ENCODE assay signal across 8 cellular contexts in genomic region chr6:52304917-52305316, GRCh38. TPM values are rescaled to one million over a fixed set of nuclear protein-coding genes. Genes with fewer than 3 reads are reported as not detected.
DNase-seq lines count a peak whose midpoint lies in the region; ATAC-seq and TF ChIP-seq lines count a peak whose summit lies in the region.

No MANE protein-coding gene starts in this region.

- H3K4me2 ChIP-seq in mesenchymal stem cell (ENCODE audit: low read length, poor library complexity, severe bottlenecking) = no peak overlapping the region
- no peak overlapping the region for H3K4me2 ChIP-seq in PC-9

- no peak overlapping the region for H3K4ac ChIP-seq in mesenchymal stem cell (ENCODE audit: low read depth in 1 of 2, low read length in 2 of 2)

- no peaks in the 10 kb centered on the region for H3K79me2 ChIP-seq in ACC112 (ENCODE audit: control insufficient read depth, insufficient read depth, low read length, unreplicated experiment)
- H3K79me2 ChIP-seq in PC-9 (ENCODE audit: low read depth) = no peaks in the 10 kb centered on the region

- no peak overlapping the region for H2BK12ac ChIP-seq in mesenchymal stem cell (ENCODE audit: low read length in 2 of 2)

- H3K36me3 ChIP-seq in ACC112 (ENCODE audit: insufficient read depth, low read length) (no peaks in the 10 kb centered on the region), mesenchymal stem cell (ENCODE audit: control insufficient read depth in 1 of 2, insufficient read depth in 2 of 2, low read depth in 1 of 2, low read length in 2 of 2) (peaks cover 0 to 2% of the 10 kb centered on the region in 2 experiments), PC-9 (ENCODE audit: low read depth) (no peaks in the 10 kb centered on the region)

- POLR2A ChIA-PET in PC-9 (lab: Charles Lee; ENCODE audit: unreplicated experiment) = no interaction called here

- H4K8ac ChIP-seq in mesenchymal stem cell (ENCODE audit: low read length) = no peak overlapping the region

- no TSS peak for BruUV-seq in PC-9 (replicated peaks; lab: Mats Ljungman, UMichigan)

- H3K27me3 ChIP-seq in ACC112 (ENCODE audit: insufficient read depth, low read length) (no peaks in the 10 kb centered on the region), mesenchymal stem cell (ENCODE audit: control insufficient read depth in 1 of 2, insufficient read depth in 1 of 2, low read length in 2 of 2) (no peaks in the 10 kb centered on the region), PC-9 (ENCODE audit: insufficient read depth, low read depth) (no peaks in the 10 kb centered on the region)

- H2BK120ac ChIP-seq in mesenchymal stem cell (ENCODE audit: low read depth, low read length) = no peak overlapping the region

- peak; percentile 52 for ATAC-seq in GM18909 (IDR thresholded peaks at IDR 0.05; ENCODE audit: poor library complexity, unreplicated experiment)
- peak; percentile 38 for ATAC-seq in HG03139 (IDR thresholded peaks at IDR 0.05; ENCODE audit: unreplicated experiment)

- H4K91ac ChIP-seq in mesenchymal stem cell (ENCODE audit: low read length) = no peak overlapping the region

- H3K4me3 ChIP-seq in ACC112 (ENCODE audit: low read depth, low read length) (peak overlapping the region; percentile 43), mesenchymal stem cell (ENCODE audit: insufficient read depth in 1 of 2, low read depth in 1 of 2, low read length in 2 of 2) (peak overlapping the region in 1 of 2 experiments; percentile 42), PC-9 (no peak overlapping the region)

- H3K9me2 ChIP-seq in PC-9 (ENCODE audit: insufficient read depth) = no peaks in the 10 kb centered on the region

- H2AFZ ChIP-seq in ACC112 (ENCODE audit: low read length, unreplicated experiment) (peak overlapping the region; percentile 93), mesenchymal stem cell (ENCODE audit: low read depth, low read length) (no peak overlapping the region), PC-9 (no peak overlapping the region)

- TF ChIP-seq CTCF in PC-9 (conservative IDR thresholded peaks at IDR 0.05) = no peak

- CTCF ChIA-PET in PC-9 (lab: Charles Lee) = no interaction called here

- no peaks in the 10 kb centered on the region for H3K79me1 ChIP-seq in mesenchymal stem cell (replicated peaks; ENCODE audit: low read length, poor library complexity, severe bottlenecking)

- DNase-seq in mesenchymal stem cell = peak; percentile 43
- no peak for DNase-seq in stimulated activated CD8-positive, alpha-beta memory T cell treated with anti-CD3 and anti-CD28 coated beads, Interleukin-4, amount 100 ng/mL, for 48 hours
- no peak for DNase-seq in PC-9
- DNase-seq in NCI-H2107 treated with DMSO at 0.1 percent for 48 hours (lab: John Stamatoyannopoulos, UW; ENCODE audit: unreplicated experiment) = no peak

- H3F3A ChIP-seq in PC-9 (ENCODE audit: insufficient read depth, low read depth) = no peaks in the 10 kb centered on the region

- no peak overlapping the region for H3K14ac ChIP-seq in mesenchymal stem cell (ENCODE audit: low read length in 2 of 2)

- H4K20me1 ChIP-seq in PC-9 (ENCODE audit: insufficient read depth) = no peaks in the 10 kb centered on the region

- H2AK5ac ChIP-seq in mesenchymal stem cell (ENCODE audit: low read length, severe bottlenecking) = no peak overlapping the region

- H3K9ac ChIP-seq in mesenchymal stem cell (ENCODE audit: low read length) = peak overlapping the region; percentile 81

- H3K4me1 ChIP-seq in ACC112 (ENCODE audit: control insufficient read depth, insufficient read depth, low read length, unreplicated experiment) (peaks cover 19% of the 10 kb centered on the region), mesenchymal stem cell (ENCODE audit: control insufficient read depth, insufficient read depth, low read depth, low read length) (peaks cover 3% of the 10 kb centered on the region), PC-9 (replicated peaks; ENCODE audit: insufficient read depth) (no peaks in the 10 kb centered on the region)

- WGBS in mesenchymal stem cell = 76% methylated on average over 1 of the region's 2 CpGs

- no peak overlapping the region for H2BK15ac ChIP-seq in mesenchymal stem cell (ENCODE audit: low read depth, poor library complexity, severe bottlenecking)

- H3K9me3 ChIP-seq in mesenchymal stem cell (ENCODE audit: control insufficient read depth, low read length) = no peaks in the 10 kb centered on the region
- H3K9me3 ChIP-seq in PC-9 (ENCODE audit: insufficient read depth, low read depth) = no peaks in the 10 kb centered on the region

- H2BK5ac ChIP-seq in mesenchymal stem cell (ENCODE audit: low read depth, low read length, poor library complexity, severe bottlenecking) = no peak overlapping the region

- H3K18ac ChIP-seq in mesenchymal stem cell (ENCODE audit: low read depth in 1 of 2, low read length in 2 of 2) = no peak overlapping the region

- peak overlapping the region; percentile 5; the same call in 1 of the 2 replicates for H3K27ac ChIP-seq in ACC112 (ENCODE audit: low read depth, low read length)
- peak overlapping the region; percentile 9 for H3K27ac ChIP-seq in angular gyrus (ENCODE audit: low read depth, low read length)
- no peak overlapping the region for H3K27ac ChIP-seq in mesenchymal stem cell (ENCODE audit: low read length, poor library complexity, severe bottlenecking)
- H3K27ac ChIP-seq in PC-9 = no peak overlapping the region

- H3K23ac ChIP-seq in mesenchymal stem cell (ENCODE audit: low read length in 2 of 2) = no peak overlapping the region

- intact Hi-C loops in PC-9 (cut with micrococcal nuclease; ENCODE audit: unreplicated experiment) = no loop called here

RNA-seq across cellular contexts. Expression of gene MCM3, which starts 20.4 kb away (rescaled TPM):
- 13.5 TPM for polyA plus RNA-seq in mesenchymal stem cell (2013, experiment 1 of 2)
- 13.5 TPM for polyA plus RNA-seq in mesenchymal stem cell (2013, experiment 2 of 2)
- 90.9 and 111 TPM in 2 replicates for total RNA-seq in PC-9 (2021)

RNA-seq across cellular contexts. Expression of gene PAQR8, which starts 57.0 kb away (rescaled TPM):
- polyA plus RNA-seq in mesenchymal stem cell (2013, experiment 1 of 2) = 2.3 TPM
- polyA plus RNA-seq in mesenchymal stem cell (2013, experiment 2 of 2) = 2.4 TPM
- 3.7 and 4.1 TPM in 2 replicates for total RNA-seq in PC-9 (2021)

Comparison
In these comparisons a context has a peak if more than half of its experiments do, and no peak if none do; other contexts are left out.
1. H3K27ac ChIP-seq: peak in ACC112 (single experiment) and angular gyrus (single experiment); none in mesenchymal stem cell (single experiment) and PC-9 (single experiment).